In genomic region chr12:12441051-12441807, GRCh38 we compare ENCODE assay signal across 9 cellular contexts.
DNase-seq lines count a peak whose midpoint lies in the region; ATAC-seq, FAIRE-seq and TF ChIP-seq lines count a peak whose summit lies in the region.
"Had no signal": no experiment of that assay in that cellular context is flagged by ENCODE, and none has a peak within 500 bp of the region (broad histone marks: within the 10 kb centered on the region; RNA-seq: fewer than 3 reads in every experiment).

No MANE protein-coding gene starts in this region.

- peaks cover 0 to 12% of the 10 kb centered on the region in 2 experiments; a peak in 2 of 4 replicates for H3K36me3 ChIP-seq in GM12878 (ENCODE audit: control insufficient read depth in 2 of 2, insufficient read depth in 2 of 2, low read length in 1 of 2)
- H3K36me3 ChIP-seq in prostate gland: no peaks in the 10 kb centered on the region
- H3K36me3 ChIP-seq in endodermal cell (ENCODE audit: control insufficient read depth, insufficient read depth, low read length): peaks cover 3% of the 10 kb centered on the region

- no TSS peak for BruUV-seq in GM12878 (replicated peaks; lab: Mats Ljungman, UMichigan)

- H3K4me3 ChIP-seq in GM12878: no peak overlapping the region
- no peak overlapping the region for H3K4me3 ChIP-seq in prostate gland
- no peak overlapping the region for H3K4me3 ChIP-seq in endodermal cell (ENCODE audit: low read length)

- no peak overlapping the region for H3K4me2 ChIP-seq in GM12878 (ENCODE audit: control insufficient read depth, insufficient read depth)

- H3K9me3 ChIP-seq in GM12878 (replicated peaks; ENCODE audit: control insufficient read depth, insufficient read depth, low read length) (peaks cover 2% of the 10 kb centered on the region; the same call in 1 of the 3 replicates), prostate gland (no peaks in the 10 kb centered on the region), endodermal cell (ENCODE audit: control insufficient read depth, low read length) (no peaks in the 10 kb centered on the region)

- H3K9ac ChIP-seq in GM12878 (ENCODE audit: control insufficient read depth, insufficient read depth, low read length) (no peak overlapping the region), endodermal cell (ENCODE audit: extremely low read depth, low read length, poor library complexity, severe bottlenecking) (no peak overlapping the region)

- no peaks in the 10 kb centered on the region for H3K27me3 Mint-ChIP-seq in endodermal cell (ENCODE audit: insufficient read depth)

- H3K4me3 Mint-ChIP-seq in endodermal cell: no peak overlapping the region

- in situ Hi-C loops in GM12878 (cut with MboI): no loop called here

- DNase-seq in DMS153 treated with DMSO at 0.1 percent for 48 hours (lab: John Stamatoyannopoulos, UW; ENCODE audit: unreplicated experiment) (peak; percentile 47), NCI-H1436 treated with DMSO at 0.1 percent for 48 hours (lab: John Stamatoyannopoulos, UW) (peak; percentile 80), GM12878 (ENCODE audit: low read depth, low spot score) (no peak), prostate gland (ENCODE audit: low spot score) (no peak), cortex of kidney (lab: John Stamatoyannopoulos, UW) (no peak), endodermal cell (no peak)
- DNase-seq: SIG-M5 had no signal

- no peak overlapping the region for H3K27ac Mint-ChIP-seq in endodermal cell

- RAD21 ChIA-PET in GM12878 (lab: Charles Lee; ENCODE audit: unreplicated experiment): interaction anchor here (0.7 to 2.5 kb wide), 4 partner anchors 8 to 45 kb away, joined by 3 to 8 read pairs (median 3); no protein-coding TSS in a partner anchor

- H3K27ac ChIP-seq in GM12878 (ENCODE audit: control insufficient read depth, insufficient read depth) (no peak overlapping the region), prostate gland (peak overlapping the region; percentile 79 to 82), endodermal cell (ENCODE audit: low read depth, low read length) (no peak overlapping the region)

- H3K27me3 ChIP-seq in GM12878 (replicated peaks in 1 of 2; ENCODE audit: control insufficient read depth in 2 of 2, insufficient read depth in 2 of 2, low read length in 1 of 2) (no peaks in the 10 kb centered on the region), prostate gland (replicated peaks; ENCODE audit: insufficient read depth) (no peaks in the 10 kb centered on the region), endodermal cell (ENCODE audit: control insufficient read depth, insufficient read depth, low read length, poor library complexity, severe bottlenecking) (no peaks in the 10 kb centered on the region)

- CTCF ChIA-PET in GM12878 (lab: Yijun Ruan, JAX): interaction anchor here (0.6 to 1.4 kb wide), 4 partner anchors 11 to 814 kb away, joined by 3 to 4 read pairs (median 3); no protein-coding TSS in a partner anchor

- POLR2A ChIA-PET in GM12878 (lab: Charles Lee): interaction anchor here (0.7 to 0.9 kb wide), 2 partner anchors 9 to 18 kb away, joined by 3 to 4 read pairs; no protein-coding TSS in a partner anchor

- SMC1A ChIA-PET in GM12878 (lab: Charles Lee; ENCODE audit: uncharacterized antibody, unreplicated experiment): interaction anchor here (0.8 to 3.5 kb wide), 9 partner anchors 11 to 295 kb away, joined by 3 to 15 read pairs (median 3); no protein-coding TSS in a partner anchor

- 96% methylated on average over 5 of the region's 5 CpGs for WGBS in GM12878 (ENCODE audit: insufficient coverage, insufficient replicate concordance, low lambda C conversion rate, missing lambda C conversion rate)
- 86% methylated on average over 5 of the region's 5 CpGs for WGBS in prostate gland
- WGBS in endodermal cell (ENCODE audit: insufficient coverage in 1 of 2, insufficient read length in 1 of 2), 2 experiments: 90 to 97% methylated on average over 3 to 5 of the region's 5 CpGs

- H2AFZ ChIP-seq in GM12878 (ENCODE audit: control insufficient read depth, low read depth, low read length): no peak overlapping the region

- peak; percentile 19; the same call in 1 of the 3 replicates for ATAC-seq in GM12878
- no peak for ATAC-seq in HG02981 (IDR thresholded peaks at IDR 0.05; ENCODE audit: unreplicated experiment)

- H3K4me1 ChIP-seq in GM12878 (ENCODE audit: control insufficient read depth, insufficient read depth, low read length) (no peaks in the 10 kb centered on the region), prostate gland (replicated peaks) (peaks cover 14% of the 10 kb centered on the region), endodermal cell (ENCODE audit: control insufficient read depth, insufficient read depth, low read length) (no peaks in the 10 kb centered on the region)

- H3K9me3 Mint-ChIP-seq in endodermal cell: no peaks in the 10 kb centered on the region

- peaks cover 13% of the 10 kb centered on the region for H3K36me3 Mint-ChIP-seq in endodermal cell (ENCODE audit: low read depth)

- H4K20me1 ChIP-seq in GM12878 (ENCODE audit: control insufficient read depth, insufficient read depth): no peaks in the 10 kb centered on the region

- TF ChIP-seq RAD21 in GM12878 (IDR thresholded peaks at IDR 0.05; ENCODE audit: insufficient read depth, low read depth, low read length): no peak

- H3K79me2 ChIP-seq in GM12878 (ENCODE audit: control insufficient read depth, insufficient read depth, low read length): no peaks in the 10 kb centered on the region

- peaks cover 7% of the 10 kb centered on the region for H3K4me1 Mint-ChIP-seq in endodermal cell

- intact Hi-C loops in GM12878 (cut with micrococcal nuclease; ENCODE audit: unreplicated experiment): no loop called here
- intact Hi-C loops in prostate gland (cut with DNase I): no loop called here

- no peak for TF ChIP-seq POLR2A in GM12878 (IDR thresholded peaks at IDR 0.05; ENCODE audit: low read depth, low read length)
- TF ChIP-seq POLR2A in prostate gland (IDR thresholded peaks at IDR 0.05): no peak

- FAIRE-seq in GM12878 (lab: Jason Lieb, UNC): no peak
- FAIRE-seq: endometrium had no signal

- no peak for TF ChIP-seq EP300 in GM12878 (IDR thresholded peaks at IDR 0.05; ENCODE audit: borderline replicate concordance in 1 of 2, control insufficient read depth in 1 of 2, low read depth in 2 of 2, low read length in 2 of 2)

- TF ChIP-seq CTCF in GM12878 (IDR thresholded peaks at IDR 0.05 in 2 of 3, conservative IDR thresholded peaks at IDR 0.05 in 1 of 3; ENCODE audit: control insufficient read depth in 2 of 3, extremely low read depth in 1 of 3, insufficient read depth in 1 of 3, low read depth in 3 of 3, low read length in 3 of 3) (no peak), prostate gland (IDR thresholded peaks at IDR 0.05) (no peak), endodermal cell (conservative IDR thresholded peaks at IDR 0.05) (no peak)

TF ChIP-seq in GM12878, 131 proteins besides CTCF, POLR2A, EP300 and RAD21:
- TF ChIP-seq NFXL1 (IDR thresholded peaks at IDR 0.05; ENCODE audit: borderline replicate concordance) (no peak), KDM1A (IDR thresholded peaks at IDR 0.05; ENCODE audit: borderline replicate concordance) (no peak)

Comparison
In these comparisons a context has a peak if more than half of its experiments do, and no peak if none do; other contexts are left out.
1. DNase-seq: peak in DMS153 treated with DMSO at 0.1 percent for 48 hours (single experiment) and NCI-H1436 treated with DMSO at 0.1 percent for 48 hours (single experiment); none in GM12878 (single experiment), prostate gland (single experiment), cortex of kidney (single experiment) and endodermal cell (single experiment).
2. H3K27ac ChIP-seq: peak in prostate gland (2 of 2); none in GM12878 (single experiment) and endodermal cell (single experiment).